25 cellular contexts compared by ENCODE assay signal in the genomic region with DNA sequence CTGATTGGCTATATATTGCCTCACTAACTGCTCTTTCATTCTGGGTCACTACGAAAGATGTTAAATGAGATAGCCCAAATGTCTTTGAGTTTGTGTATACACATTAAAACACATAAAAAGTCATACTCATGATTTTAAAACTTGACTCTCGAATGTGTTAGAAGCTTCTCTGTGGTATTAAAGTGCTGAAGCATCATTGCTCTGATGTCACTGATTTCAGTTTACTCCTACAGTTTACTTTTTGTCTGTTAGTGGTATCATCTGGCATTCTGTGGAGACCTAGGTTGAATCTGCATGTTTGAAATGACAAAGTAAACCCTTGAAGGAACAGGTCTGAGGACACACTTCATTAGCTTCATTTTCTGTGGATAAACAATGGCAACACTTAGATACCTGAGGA. TPM values are rescaled to one million over a fixed set of nuclear protein-coding genes. Genes with fewer than 3 reads are reported as not detected.
DNase-seq lines count a peak whose midpoint lies in the region; ATAC-seq and TF ChIP-seq lines count a peak whose summit lies in the region.
"Had no signal": no experiment of that assay in that cellular context is flagged by ENCODE, and none has a peak within 500 bp of the region (broad histone marks: within the 10 kb centered on the region; RNA-seq: fewer than 3 reads in every experiment).

No MANE protein-coding gene starts in this region.

- H3K14ac ChIP-seq in IMR-90 (replicated peaks; ENCODE audit: low read depth, low read length), result no peak overlapping the region

- WGBS in IMR-90 (ENCODE audit: extremely low coverage in 2 of 2, insufficient read length in 1 of 2), 2 experiments, result no CpG with 5 or more reads among the region's 2 CpGs

- TF ChIP-seq RAD21 in IMR-90 (IDR thresholded peaks at IDR 0.05; ENCODE audit: low read length), result no peak

- dilution Hi-C loops in IMR-90 (cut with HindIII; ENCODE audit: low sequenced_read_pairs, unreplicated experiment), result no loop called here

- H3K4me2 ChIP-seq in IMR-90 (ENCODE audit: low read depth, low read length), result no peak overlapping the region
- H3K4me2 ChIP-seq: A549; BLaER1 treated with 17β-estradiol and CSF1 and Interleukin-3, amounts not matched to agents 10 nM and 100 nM; GM23338 had no signal

- no peak overlapping the region for H3K18ac ChIP-seq in IMR-90 (ENCODE audit: low read depth, low read length)

- CTCF ChIA-PET in IMR-90 (lab: Yijun Ruan, JAX), result no interaction called here

- H4K5ac ChIP-seq in IMR-90 (ENCODE audit: low read depth, low read length), result no peak overlapping the region

- H3K27ac Mint-ChIP-seq in activated T-cell treated with anti-CD3 and anti-CD28 coated beads, Interleukin-2, amount 50 U/mL, for 72 hours, result peak overlapping the region; percentile 40
- no peak overlapping the region for H3K27ac Mint-ChIP-seq in activated T-cell treated with anti-CD3 and anti-CD28 coated beads, Interleukin-2, amount 50 U/mL, for 24 hours
- H3K27ac Mint-ChIP-seq in stimulated activated effector memory CD8-positive, alpha-beta T cell treated with anti-CD3 and anti-CD28 coated beads, Interleukin-12 subunit alpha, Interleukin-12 subunit beta, amount 100 ng/mL, for 72 hours, result no peak overlapping the region
- no peak overlapping the region for H3K27ac Mint-ChIP-seq in stimulated activated naive B cell treated with anti-CD40 and anti-IgM and Interleukin-4, amounts not matched to agents 10 μg/mL and 1 μg/mL and 100 μg/mL, for 72 hours
- H3K27ac Mint-ChIP-seq: CD14-positive monocyte; CD4-positive, alpha-beta T cell; CD8-positive, alpha-beta memory T cell; GM23338; H9; HFFc6 had no signal

- H2BK20ac ChIP-seq in IMR-90 (ENCODE audit: low read depth, low read length), result no peak overlapping the region

- H3K4me1 ChIP-seq in IMR-90 (ENCODE audit: control insufficient read depth, insufficient read depth, low read length), result peaks cover 1% of the 10 kb centered on the region; the same call in 1 of the 2 replicates
- H3K4me1 ChIP-seq: BE2C had no signal

- no peak for DNase-seq in activated T-cell treated with anti-CD3 and anti-CD28 coated beads, Interleukin-2, amount 50 U/mL, for 72 hours
- no peak for DNase-seq in activated T-cell treated with anti-CD3 and anti-CD28 coated beads, Interleukin-2, amount 50 U/mL, for 24 hours
- DNase-seq in IMR-90 (peak; percentile 24), T-helper 9 cell (no peak), RPMI8226 (no peak)
- no peak for DNase-seq in stimulated activated effector memory CD8-positive, alpha-beta T cell treated with anti-CD3 and anti-CD28 coated beads, Interleukin-12 subunit alpha, Interleukin-12 subunit beta, amount 100 ng/mL, for 72 hours (ENCODE audit: low spot score in 2 of 2)
- no peak for DNase-seq in stimulated activated naive B cell treated with anti-CD40 and anti-IgM and Interleukin-4, amounts not matched to agents 10 μg/mL and 1 μg/mL and 100 μg/mL, for 72 hours
- DNase-seq: 8988T; ACHN; AML-193; BE2C; CD4-positive, alpha-beta T cell; CD8-positive, alpha-beta memory T cell; DMS79; EL; GDM1; H9; HFFc6 had no signal

- no peak overlapping the region for H3K4ac ChIP-seq in IMR-90 (ENCODE audit: low read depth, low read length)

- H2BK120ac ChIP-seq in IMR-90 (ENCODE audit: low read depth, low read length), result no peak overlapping the region

- H3K9me3 ChIP-seq in IMR-90 (ENCODE audit: control insufficient read depth, insufficient read depth, low read length), result no peaks in the 10 kb centered on the region
- H3K9me3 ChIP-seq: A549; BE2C; BLaER1 treated with 17β-estradiol and CSF1 and Interleukin-3, amounts not matched to agents 10 nM and 100 nM had no signal

- H4K91ac ChIP-seq in IMR-90 (ENCODE audit: insufficient read depth, low read depth, low read length), result no peak overlapping the region

- H2AFZ ChIP-seq in IMR-90 (replicated peaks; ENCODE audit: low read length, poor library complexity), result no peak overlapping the region
- H2AFZ ChIP-seq: GM23338 had no signal

- H3K4me3 Mint-ChIP-seq in activated T-cell treated with anti-CD3 and anti-CD28 coated beads, Interleukin-2, amount 50 U/mL, for 72 hours, result no peak overlapping the region
- no peak overlapping the region for H3K4me3 Mint-ChIP-seq in activated T-cell treated with anti-CD3 and anti-CD28 coated beads, Interleukin-2, amount 50 U/mL, for 24 hours
- H3K4me3 Mint-ChIP-seq in stimulated activated effector memory CD8-positive, alpha-beta T cell treated with anti-CD3 and anti-CD28 coated beads, Interleukin-12 subunit alpha, Interleukin-12 subunit beta, amount 100 ng/mL, for 72 hours, result no peak overlapping the region
- H3K4me3 Mint-ChIP-seq in stimulated activated naive B cell treated with anti-CD40 and anti-IgM and Interleukin-4, amounts not matched to agents 10 μg/mL and 1 μg/mL and 100 μg/mL, for 72 hours, result no peak overlapping the region
- H3K4me3 Mint-ChIP-seq: CD14-positive monocyte; CD4-positive, alpha-beta T cell; CD8-positive, alpha-beta memory T cell; GM23338; H9; HFFc6 had no signal

- no peak overlapping the region for H2BK15ac ChIP-seq in IMR-90 (ENCODE audit: low read depth, low read length)

- H4K20me1 ChIP-seq in IMR-90 (ENCODE audit: insufficient read depth, low read length), result no peaks in the 10 kb centered on the region
- H4K20me1 ChIP-seq: BLaER1 treated with 17β-estradiol and CSF1 and Interleukin-3, amounts not matched to agents 10 nM and 100 nM had no signal

- no peak for TF ChIP-seq POLR2A in IMR-90 (IDR thresholded peaks at IDR 0.05; ENCODE audit: low read depth, low read length)

- ATAC-seq in activated T-cell treated with anti-CD3 and anti-CD28 coated beads, Interleukin-2, amount 50 U/mL, for 72 hours (replicated peaks in 1 of 2), result peak in 1 of 2 donors; percentile 55
- no peak for ATAC-seq in IMR-90 (ENCODE audit: low read depth)
- ATAC-seq in stimulated activated effector memory CD8-positive, alpha-beta T cell treated with anti-CD3 and anti-CD28 coated beads, Interleukin-12 subunit alpha, Interleukin-12 subunit beta, amount 100 ng/mL, for 72 hours, result peak; percentile 47
- no peak for ATAC-seq in stimulated activated naive B cell treated with anti-CD40 and anti-IgM and Interleukin-4, amounts not matched to agents 10 μg/mL and 1 μg/mL and 100 μg/mL, for 72 hours (replicated peaks)
- ATAC-seq: A549, GM12878, GM23338, HCT116 had no signal

- no peak overlapping the region for H3K9ac ChIP-seq in IMR-90 (ENCODE audit: low read depth, low read length)
- H3K9ac ChIP-seq: BLaER1 treated with 17β-estradiol and CSF1 and Interleukin-3, amounts not matched to agents 10 nM and 100 nM had no signal

- POLR2A ChIA-PET in IMR-90 (lab: Charles Lee; ENCODE audit: unreplicated experiment), result no interaction called here

- H2BK5ac ChIP-seq in IMR-90 (ENCODE audit: low read depth, low read length, poor library complexity, severe bottlenecking), result no peak overlapping the region

- H2AK5ac ChIP-seq in IMR-90 (ENCODE audit: low read depth, low read length), result no peak overlapping the region

- H3K36me3 ChIP-seq in IMR-90 (ENCODE audit: control insufficient read depth, insufficient read depth, low read length), result no peaks in the 10 kb centered on the region
- H3K36me3 ChIP-seq: BE2C had no signal

- H3K27ac ChIP-seq in IMR-90 (ENCODE audit: insufficient read depth, low read length), result no peak overlapping the region
- H3K27ac ChIP-seq: A549; BLaER1 treated with 17β-estradiol and CSF1 and Interleukin-3, amounts not matched to agents 10 nM and 100 nM had no signal

- H3K27me3 ChIP-seq in IMR-90 (ENCODE audit: control insufficient read depth, insufficient read depth, low read length), result no peaks in the 10 kb centered on the region
- H3K27me3 ChIP-seq: BE2C; BLaER1 treated with 17β-estradiol and CSF1 and Interleukin-3, amounts not matched to agents 10 nM and 100 nM had no signal

- H3K27me3 Mint-ChIP-seq in activated T-cell treated with anti-CD3 and anti-CD28 coated beads, Interleukin-2, amount 50 U/mL, for 72 hours (ENCODE audit: low read depth), result no peaks in the 10 kb centered on the region
- peaks cover 13% of the 10 kb centered on the region for H3K27me3 Mint-ChIP-seq in activated T-cell treated with anti-CD3 and anti-CD28 coated beads, Interleukin-2, amount 50 U/mL, for 24 hours
- peaks cover 0 to 5% of the 10 kb centered on the region in 2 donors for H3K27me3 Mint-ChIP-seq in stimulated activated naive B cell treated with anti-CD40 and anti-IgM and Interleukin-4, amounts not matched to agents 10 μg/mL and 1 μg/mL and 100 μg/mL, for 72 hours
- H3K27me3 Mint-ChIP-seq: CD4-positive, alpha-beta T cell had no signal

- BruUV-seq in IMR-90 (replicated peaks; lab: Mats Ljungman, UMichigan), result no TSS peak

- no peak overlapping the region for H3K23ac ChIP-seq in IMR-90 (ENCODE audit: low read depth, low read length)

- peaks cover 6% of the 10 kb centered on the region for H3K4me1 Mint-ChIP-seq in activated T-cell treated with anti-CD3 and anti-CD28 coated beads, Interleukin-2, amount 50 U/mL, for 72 hours (ENCODE audit: low read depth)
- H3K4me1 Mint-ChIP-seq in activated T-cell treated with anti-CD3 and anti-CD28 coated beads, Interleukin-2, amount 50 U/mL, for 24 hours (ENCODE audit: low read depth), result peaks cover 4% of the 10 kb centered on the region
- peaks cover 7% of the 10 kb centered on the region for H3K4me1 Mint-ChIP-seq in stimulated activated effector memory CD8-positive, alpha-beta T cell treated with anti-CD3 and anti-CD28 coated beads, Interleukin-12 subunit alpha, Interleukin-12 subunit beta, amount 100 ng/mL, for 72 hours
- peaks cover 13 to 20% of the 10 kb centered on the region in 2 donors for H3K4me1 Mint-ChIP-seq in stimulated activated naive B cell treated with anti-CD40 and anti-IgM and Interleukin-4, amounts not matched to agents 10 μg/mL and 1 μg/mL and 100 μg/mL, for 72 hours
- H3K4me1 Mint-ChIP-seq: GM23338 had no signal

- no peak overlapping the region for H3K4me3 ChIP-seq in IMR-90 (ENCODE audit: insufficient read depth, low read depth, low read length)
- H3K4me3 ChIP-seq: A549; BLaER1 treated with 17β-estradiol and CSF1 and Interleukin-3, amounts not matched to agents 10 nM and 100 nM; GM12878; GM23338 had no signal

- TF ChIP-seq CTCF in IMR-90 (conservative IDR thresholded peaks at IDR 0.05; ENCODE audit: low read depth, low read length), result no peak

- no peak overlapping the region for H3K56ac ChIP-seq in IMR-90 (ENCODE audit: extremely low read depth, insufficient read depth, low read length)

- H3K36me3 Mint-ChIP-seq in activated T-cell treated with anti-CD3 and anti-CD28 coated beads, Interleukin-2, amount 50 U/mL, for 72 hours (ENCODE audit: insufficient read depth in 2 of 2), result peaks cover 0 to under 1% of the 10 kb centered on the region in 2 donors
- H3K36me3 Mint-ChIP-seq in activated T-cell treated with anti-CD3 and anti-CD28 coated beads, Interleukin-2, amount 50 U/mL, for 24 hours (ENCODE audit: low read depth), result no peaks in the 10 kb centered on the region
- H3K36me3 Mint-ChIP-seq in stimulated activated effector memory CD8-positive, alpha-beta T cell treated with anti-CD3 and anti-CD28 coated beads, Interleukin-12 subunit alpha, Interleukin-12 subunit beta, amount 100 ng/mL, for 72 hours, result no peaks in the 10 kb centered on the region
- H3K36me3 Mint-ChIP-seq in stimulated activated naive B cell treated with anti-CD40 and anti-IgM and Interleukin-4, amounts not matched to agents 10 μg/mL and 1 μg/mL and 100 μg/mL, for 72 hours, result no peaks in the 10 kb centered on the region
- H3K36me3 Mint-ChIP-seq: CD8-positive, alpha-beta memory T cell had no signal

- no peak overlapping the region for H2AK9ac ChIP-seq in IMR-90 (replicated peaks; ENCODE audit: low read depth, low read length, poor library complexity)

- no peaks in the 10 kb centered on the region for H3K9me3 Mint-ChIP-seq in activated T-cell treated with anti-CD3 and anti-CD28 coated beads, Interleukin-2, amount 50 U/mL, for 72 hours
- no peaks in the 10 kb centered on the region for H3K9me3 Mint-ChIP-seq in activated T-cell treated with anti-CD3 and anti-CD28 coated beads, Interleukin-2, amount 50 U/mL, for 24 hours
- H3K9me3 Mint-ChIP-seq in stimulated activated effector memory CD8-positive, alpha-beta T cell treated with anti-CD3 and anti-CD28 coated beads, Interleukin-12 subunit alpha, Interleukin-12 subunit beta, amount 100 ng/mL, for 72 hours, result no peaks in the 10 kb centered on the region
- no peaks in the 10 kb centered on the region for H3K9me3 Mint-ChIP-seq in stimulated activated naive B cell treated with anti-CD40 and anti-IgM and Interleukin-4, amounts not matched to agents 10 μg/mL and 1 μg/mL and 100 μg/mL, for 72 hours
- H3K9me3 Mint-ChIP-seq: CD4-positive, alpha-beta T cell; CD8-positive, alpha-beta memory T cell; GM23338; H9; HFFc6 had no signal

- no peaks in the 10 kb centered on the region for H3K79me1 ChIP-seq in IMR-90 (ENCODE audit: low read depth in 1 of 2, low read length in 2 of 2)

- H4K8ac ChIP-seq in IMR-90 (ENCODE audit: low read depth in 2 of 2, low read length in 2 of 2), result no peak overlapping the region

- in situ Hi-C loops in IMR-90 (cut with MboI; ENCODE audit: low sequenced_read_pairs), result no loop called here

- intact Hi-C loops in IMR-90 (cut with micrococcal nuclease), result no loop called here

- peaks cover 3% of the 10 kb centered on the region; the same call in 1 of the 2 replicates for H3K9me1 ChIP-seq in IMR-90 (ENCODE audit: insufficient read depth, low read length)

RNA-seq across cellular contexts. Expression of gene NT5DC4, which starts 10.7 kb away (rescaled TPM):
- total RNA-seq in activated T-cell treated with anti-CD3 and anti-CD28 coated beads, Interleukin-2, amount 50 U/mL, for 72 hours, result 1 to 10 TPM in 1 of 2 donors, not detected in 1; 1.2 TPM
- total RNA-seq in IMR-90 (2012; rRNA removed), result not detected in 2 replicates
- polyA plus RNA-seq in IMR-90 (2012; rRNA removed), result not detected in 2 replicates
- polyA plus RNA-seq in IMR-90 (2012; cell fraction: cytosol; rRNA removed), result not detected in 2 replicates
- polyA plus RNA-seq in IMR-90 (2012; cell fraction: nucleus; rRNA removed; ENCODE audit: low replicate concordance), result not detected in 2 replicates
- total RNA-seq: CD4-positive, alpha-beta T cell; CD8-positive, alpha-beta memory T cell; GM23338; H4; H9; HFFc6 had no signal
- polyA plus RNA-seq: A549; CD14-positive monocyte; CD8-positive, alpha-beta memory T cell; GM23338 had no signal

RNA-seq across cellular contexts. Expression of gene CKAP2L, which starts 32.9 kb away (rescaled TPM):
- total RNA-seq in activated T-cell treated with anti-CD3 and anti-CD28 coated beads, Interleukin-2, amount 50 U/mL, for 72 hours, result 10 to 100 TPM; 45.5 to 47.7 TPM
- total RNA-seq in IMR-90 (2012; rRNA removed), result 9.9 and 13.3 TPM in 2 replicates
- polyA plus RNA-seq in IMR-90 (2012; rRNA removed), result 6.3 and 6.4 TPM in 2 replicates
- polyA plus RNA-seq in IMR-90 (2012; cell fraction: cytosol; rRNA removed), result 0.43 and 0.55 TPM in 2 replicates
- 0.50 and 2.0 TPM in 2 replicates for polyA plus RNA-seq in IMR-90 (2012; cell fraction: nucleus; rRNA removed; ENCODE audit: low replicate concordance)
- polyA plus RNA-seq: CD8-positive, alpha-beta memory T cell had no signal

RNA-seq across cellular contexts. Expression of gene IL1A, which starts 52.8 kb away (rescaled TPM):
- total RNA-seq in activated T-cell treated with anti-CD3 and anti-CD28 coated beads, Interleukin-2, amount 50 U/mL, for 72 hours, result 1 to 10 TPM; 1.4 to 6.6 TPM
- 0.83 and 1.1 TPM in 2 replicates for total RNA-seq in IMR-90 (2012; rRNA removed)
- polyA plus RNA-seq in IMR-90 (2012; rRNA removed), result 0.39 and 0.48 TPM in 2 replicates
- 0.05 and 0.30 TPM in 2 replicates for polyA plus RNA-seq in IMR-90 (2012; cell fraction: cytosol; rRNA removed)
- polyA plus RNA-seq in IMR-90 (2012; cell fraction: nucleus; rRNA removed; ENCODE audit: low replicate concordance), result 0.08 and 1.6 TPM in 2 replicates
- total RNA-seq: CD4-positive, alpha-beta T cell had no signal
- polyA plus RNA-seq: CD8-positive, alpha-beta memory T cell had no signal
